ENCODE assay signal across 1 cellular context in genomic region chr4:75834095-75834771, GRCh38.
TF ChIP-seq lines count a peak whose summit lies in the region.

No MANE protein-coding gene starts in this region.

TF ChIP-seq in K562, 482 proteins besides CTCF, POLR2A, EP300 and RAD21 (continued from another document and continues in another):
- no peak for TF ChIP-seq ZNF436 (CRISPR knock-in tag; IDR thresholded peaks at IDR 0.05)
- TF ChIP-seq ZNF3 (CRISPR knock-in tag; IDR thresholded peaks at IDR 0.05), result no peak
- no peak for TF ChIP-seq ELF4 (CRISPR knock-in tag; IDR thresholded peaks at IDR 0.05)
- TF ChIP-seq, protein P1, sequence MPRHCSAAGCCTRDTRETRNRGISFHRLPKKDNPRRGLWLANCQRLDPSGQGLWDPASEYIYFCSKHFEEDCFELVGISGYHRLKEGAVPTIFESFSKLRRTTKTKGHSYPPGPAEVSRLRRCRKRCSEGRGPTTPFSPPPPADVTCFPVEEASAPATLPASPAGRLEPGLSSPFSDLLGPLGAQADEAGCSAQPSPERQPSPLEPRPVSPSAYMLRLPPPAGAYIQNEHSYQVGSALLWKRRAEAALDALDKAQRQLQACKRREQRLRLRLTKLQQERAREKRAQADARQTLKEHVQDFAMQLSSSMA (CRISPR knock-in tag; IDR thresholded peaks at IDR 0.05), result no peak
- TF ChIP-seq HMG20B (CRISPR knock-in tag; IDR thresholded peaks at IDR 0.05), result no peak
- no peak for TF ChIP-seq ZNF224 (CRISPR knock-in tag; IDR thresholded peaks at IDR 0.05)
- TF ChIP-seq, protein P2, sequence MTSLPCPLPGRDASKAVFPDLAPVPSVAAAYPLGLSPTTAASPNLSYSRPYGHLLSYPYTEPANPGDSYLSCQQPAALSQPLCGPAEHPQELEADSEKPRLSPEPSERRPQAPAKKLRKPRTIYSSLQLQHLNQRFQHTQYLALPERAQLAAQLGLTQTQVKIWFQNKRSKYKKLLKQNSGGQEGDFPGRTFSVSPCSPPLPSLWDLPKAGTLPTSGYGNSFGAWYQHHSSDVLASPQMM (CRISPR knock-in tag; IDR thresholded peaks at IDR 0.05), result no peak
- no peak for TF ChIP-seq DPF2 (IDR thresholded peaks at IDR 0.05)
- no peak for TF ChIP-seq MAFK (IDR thresholded peaks at IDR 0.05; ENCODE audit: low read length)
- TF ChIP-seq DEAF1 (CRISPR knock-in tag; IDR thresholded peaks at IDR 0.05), result no peak
- TF ChIP-seq SP2 (IDR thresholded peaks at IDR 0.05; ENCODE audit: extremely low read depth, low read depth, low read length, poor library complexity, severe bottlenecking), result no peak
- no peak for TF ChIP-seq ZNF696 (CRISPR knock-in tag; conservative IDR thresholded peaks at IDR 0.05)
- TF ChIP-seq POLR3A (IDR thresholded peaks at IDR 0.05; ENCODE audit: borderline replicate concordance, extremely low read depth, insufficient read depth, insufficient read length), result no peak
- TF ChIP-seq PRMT5 (CRISPR knock-in tag; IDR thresholded peaks at IDR 0.05), result no peak
- TF ChIP-seq, protein P3, sequence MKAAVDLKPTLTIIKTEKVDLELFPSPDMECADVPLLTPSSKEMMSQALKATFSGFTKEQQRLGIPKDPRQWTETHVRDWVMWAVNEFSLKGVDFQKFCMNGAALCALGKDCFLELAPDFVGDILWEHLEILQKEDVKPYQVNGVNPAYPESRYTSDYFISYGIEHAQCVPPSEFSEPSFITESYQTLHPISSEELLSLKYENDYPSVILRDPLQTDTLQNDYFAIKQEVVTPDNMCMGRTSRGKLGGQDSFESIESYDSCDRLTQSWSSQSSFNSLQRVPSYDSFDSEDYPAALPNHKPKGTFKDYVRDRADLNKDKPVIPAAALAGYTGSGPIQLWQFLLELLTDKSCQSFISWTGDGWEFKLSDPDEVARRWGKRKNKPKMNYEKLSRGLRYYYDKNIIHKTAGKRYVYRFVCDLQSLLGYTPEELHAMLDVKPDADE (conservative IDR thresholded peaks at IDR 0.05; ENCODE audit: control insufficient read depth, low read depth, low read length), result no peak
- TF ChIP-seq PHF20 (IDR thresholded peaks at IDR 0.05; ENCODE audit: partially characterized antibody), result no peak
- TF ChIP-seq ETV6 (IDR thresholded peaks at IDR 0.05; ENCODE audit: borderline replicate concordance in 1 of 2, low read depth in 2 of 2, low read length in 1 of 2), result no peak
- TF ChIP-seq ETV6 (CRISPR knock-in tag; IDR thresholded peaks at IDR 0.05; ENCODE audit: borderline replicate concordance), result no peak
- TF ChIP-seq ZNF324 (CRISPR knock-in tag; IDR thresholded peaks at IDR 0.05), result no peak
- no peak for TF ChIP-seq HCFC1 (IDR thresholded peaks at IDR 0.05; ENCODE audit: low read depth, low read length)
- TF ChIP-seq, protein P4, sequence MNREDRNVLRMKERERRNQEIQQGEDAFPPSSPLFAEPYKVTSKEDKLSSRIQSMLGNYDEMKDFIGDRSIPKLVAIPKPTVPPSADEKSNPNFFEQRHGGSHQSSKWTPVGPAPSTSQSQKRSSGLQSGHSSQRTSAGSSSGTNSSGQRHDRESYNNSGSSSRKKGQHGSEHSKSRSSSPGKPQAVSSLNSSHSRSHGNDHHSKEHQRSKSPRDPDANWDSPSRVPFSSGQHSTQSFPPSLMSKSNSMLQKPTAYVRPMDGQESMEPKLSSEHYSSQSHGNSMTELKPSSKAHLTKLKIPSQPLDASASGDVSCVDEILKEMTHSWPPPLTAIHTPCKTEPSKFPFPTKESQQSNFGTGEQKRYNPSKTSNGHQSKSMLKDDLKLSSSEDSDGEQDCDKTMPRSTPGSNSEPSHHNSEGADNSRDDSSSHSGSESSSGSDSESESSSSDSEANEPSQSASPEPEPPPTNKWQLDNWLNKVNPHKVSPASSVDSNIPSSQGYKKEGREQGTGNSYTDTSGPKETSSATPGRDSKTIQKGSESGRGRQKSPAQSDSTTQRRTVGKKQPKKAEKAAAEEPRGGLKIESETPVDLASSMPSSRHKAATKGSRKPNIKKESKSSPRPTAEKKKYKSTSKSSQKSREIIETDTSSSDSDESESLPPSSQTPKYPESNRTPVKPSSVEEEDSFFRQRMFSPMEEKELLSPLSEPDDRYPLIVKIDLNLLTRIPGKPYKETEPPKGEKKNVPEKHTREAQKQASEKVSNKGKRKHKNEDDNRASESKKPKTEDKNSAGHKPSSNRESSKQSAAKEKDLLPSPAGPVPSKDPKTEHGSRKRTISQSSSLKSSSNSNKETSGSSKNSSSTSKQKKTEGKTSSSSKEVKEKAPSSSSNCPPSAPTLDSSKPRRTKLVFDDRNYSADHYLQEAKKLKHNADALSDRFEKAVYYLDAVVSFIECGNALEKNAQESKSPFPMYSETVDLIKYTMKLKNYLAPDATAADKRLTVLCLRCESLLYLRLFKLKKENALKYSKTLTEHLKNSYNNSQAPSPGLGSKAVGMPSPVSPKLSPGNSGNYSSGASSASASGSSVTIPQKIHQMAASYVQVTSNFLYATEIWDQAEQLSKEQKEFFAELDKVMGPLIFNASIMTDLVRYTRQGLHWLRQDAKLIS (CRISPR knock-in tag; IDR thresholded peaks at IDR 0.05), result no peak
- 0 out of 2 replicates have a peak, but pooled peaks have one; percentile 57 for TF ChIP-seq MECOM (CRISPR knock-in tag; IDR thresholded peaks at IDR 0.05)
- peak; percentile 85 for TF ChIP-seq ZNF175 (CRISPR knock-in tag; IDR thresholded peaks at IDR 0.05; ENCODE audit: low read depth)
- no peak for TF ChIP-seq NFYB (IDR thresholded peaks at IDR 0.05; ENCODE audit: extremely low read depth, insufficient read length)
- no peak for TF ChIP-seq KHSRP (IDR thresholded peaks at IDR 0.05)
- TF ChIP-seq NUFIP1 (IDR thresholded peaks at IDR 0.05; ENCODE audit: partially characterized antibody), result no peak
- no peak for TF ChIP-seq BRD9 (IDR thresholded peaks at IDR 0.05; ENCODE audit: low read depth, partially characterized antibody)
- TF ChIP-seq NFRKB (IDR thresholded peaks at IDR 0.05; ENCODE audit: low read depth), result no peak
- no peak for TF ChIP-seq NCOA2 (IDR thresholded peaks at IDR 0.05; ENCODE audit: partially characterized antibody in 2 of 2)
- TF ChIP-seq TFAM (CRISPR knock-in tag; conservative IDR thresholded peaks at IDR 0.05), result no peak
- no peak for TF ChIP-seq SMAD2 (IDR thresholded peaks at IDR 0.05; ENCODE audit: low read depth, low read length)
- no peak for TF ChIP-seq TCFL5 (CRISPR knock-in tag; conservative IDR thresholded peaks at IDR 0.05)
- TF ChIP-seq, protein P5, sequence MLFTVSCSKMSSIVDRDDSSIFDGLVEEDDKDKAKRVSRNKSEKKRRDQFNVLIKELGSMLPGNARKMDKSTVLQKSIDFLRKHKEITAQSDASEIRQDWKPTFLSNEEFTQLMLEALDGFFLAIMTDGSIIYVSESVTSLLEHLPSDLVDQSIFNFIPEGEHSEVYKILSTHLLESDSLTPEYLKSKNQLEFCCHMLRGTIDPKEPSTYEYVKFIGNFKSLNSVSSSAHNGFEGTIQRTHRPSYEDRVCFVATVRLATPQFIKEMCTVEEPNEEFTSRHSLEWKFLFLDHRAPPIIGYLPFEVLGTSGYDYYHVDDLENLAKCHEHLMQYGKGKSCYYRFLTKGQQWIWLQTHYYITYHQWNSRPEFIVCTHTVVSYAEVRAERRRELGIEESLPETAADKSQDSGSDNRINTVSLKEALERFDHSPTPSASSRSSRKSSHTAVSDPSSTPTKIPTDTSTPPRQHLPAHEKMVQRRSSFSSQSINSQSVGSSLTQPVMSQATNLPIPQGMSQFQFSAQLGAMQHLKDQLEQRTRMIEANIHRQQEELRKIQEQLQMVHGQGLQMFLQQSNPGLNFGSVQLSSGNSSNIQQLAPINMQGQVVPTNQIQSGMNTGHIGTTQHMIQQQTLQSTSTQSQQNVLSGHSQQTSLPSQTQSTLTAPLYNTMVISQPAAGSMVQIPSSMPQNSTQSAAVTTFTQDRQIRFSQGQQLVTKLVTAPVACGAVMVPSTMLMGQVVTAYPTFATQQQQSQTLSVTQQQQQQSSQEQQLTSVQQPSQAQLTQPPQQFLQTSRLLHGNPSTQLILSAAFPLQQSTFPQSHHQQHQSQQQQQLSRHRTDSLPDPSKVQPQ (CRISPR knock-in tag; IDR thresholded peaks at IDR 0.05; ENCODE audit: borderline replicate concordance), result no peak
- no peak for TF ChIP-seq SMARCA5 (IDR thresholded peaks at IDR 0.05)
- no peak for TF ChIP-seq CBX3 (IDR thresholded peaks at IDR 0.05; ENCODE audit: borderline replicate concordance in 1 of 2, low read length in 2 of 2)
- peak; percentile 63; the same call in 1 of the 2 replicates for TF ChIP-seq GTF2A2 (tag; IDR thresholded peaks at IDR 0.05)
- no peak for TF ChIP-seq TAF7 (tag; IDR thresholded peaks at IDR 0.05)
- no peak for TF ChIP-seq CREBBP (IDR thresholded peaks at IDR 0.05; ENCODE audit: low read depth, low read length)
- TF ChIP-seq, protein P6, sequence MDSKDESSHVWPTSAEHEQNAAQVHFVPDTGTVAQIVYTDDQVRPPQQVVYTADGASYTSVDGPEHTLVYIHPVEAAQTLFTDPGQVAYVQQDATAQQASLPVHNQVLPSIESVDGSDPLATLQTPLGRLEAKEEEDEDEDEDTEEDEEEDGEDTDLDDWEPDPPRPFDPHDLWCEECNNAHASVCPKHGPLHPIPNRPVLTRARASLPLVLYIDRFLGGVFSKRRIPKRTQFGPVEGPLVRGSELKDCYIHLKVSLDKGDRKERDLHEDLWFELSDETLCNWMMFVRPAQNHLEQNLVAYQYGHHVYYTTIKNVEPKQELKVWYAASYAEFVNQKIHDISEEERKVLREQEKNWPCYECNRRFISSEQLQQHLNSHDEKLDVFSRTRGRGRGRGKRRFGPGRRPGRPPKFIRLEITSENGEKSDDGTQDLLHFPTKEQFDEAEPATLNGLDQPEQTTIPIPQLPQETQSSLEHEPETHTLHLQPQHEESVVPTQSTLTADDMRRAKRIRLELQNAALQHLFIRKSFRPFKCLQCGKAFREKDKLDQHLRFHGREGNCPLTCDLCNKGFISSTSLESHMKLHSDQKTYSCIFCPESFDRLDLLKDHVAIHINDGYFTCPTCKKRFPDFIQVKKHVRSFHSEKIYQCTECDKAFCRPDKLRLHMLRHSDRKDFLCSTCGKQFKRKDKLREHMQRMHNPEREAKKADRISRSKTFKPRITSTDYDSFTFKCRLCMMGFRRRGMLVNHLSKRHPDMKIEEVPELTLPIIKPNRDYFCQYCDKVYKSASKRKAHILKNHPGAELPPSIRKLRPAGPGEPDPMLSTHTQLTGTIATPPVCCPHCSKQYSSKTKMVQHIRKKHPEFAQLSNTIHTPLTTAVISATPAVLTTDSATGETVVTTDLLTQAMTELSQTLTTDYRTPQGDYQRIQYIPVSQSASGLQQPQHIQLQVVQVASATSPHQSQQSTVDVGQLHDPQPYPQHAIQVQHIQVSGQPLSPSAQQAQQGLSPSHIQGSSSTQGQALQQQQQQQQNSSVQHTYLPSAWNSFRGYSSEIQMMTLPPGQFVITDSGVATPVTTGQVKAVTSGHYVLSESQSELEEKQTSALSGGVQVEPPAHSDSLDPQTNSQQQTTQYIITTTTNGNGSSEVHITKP (IDR thresholded peaks at IDR 0.05; ENCODE audit: partially characterized antibody), result no peak
- no peak for TF ChIP-seq XRCC5 (IDR thresholded peaks at IDR 0.05; ENCODE audit: low read depth, low read length)
- no peak for TF ChIP-seq FOXP1 (CRISPR knock-in tag; IDR thresholded peaks at IDR 0.05)
- no peak for TF ChIP-seq CCAR2 (IDR thresholded peaks at IDR 0.05; ENCODE audit: low read depth, low read length)
- TF ChIP-seq ZKSCAN8 (CRISPR knock-in tag; IDR thresholded peaks at IDR 0.05), result no peak
- no peak for TF ChIP-seq ARID2 (IDR thresholded peaks at IDR 0.05)
- no peak for TF ChIP-seq CEBPG (CRISPR knock-in tag; IDR thresholded peaks at IDR 0.05)
- TF ChIP-seq CEBPG (tag; conservative IDR thresholded peaks at IDR 0.05 in 1 of 2, IDR thresholded peaks at IDR 0.05 in 1 of 2), result no peak
- TF ChIP-seq EZH2 (IDR thresholded peaks at IDR 0.05; ENCODE audit: borderline replicate concordance, low read depth, low read length), result no peak
- no peak for TF ChIP-seq MCM5 (IDR thresholded peaks at IDR 0.05; ENCODE audit: low read depth)
- no peak for TF ChIP-seq PURB (CRISPR knock-in tag; IDR thresholded peaks at IDR 0.05; ENCODE audit: low read depth)
- TF ChIP-seq MYNN (IDR thresholded peaks at IDR 0.05), result no peak
- no peak for TF ChIP-seq MYNN (CRISPR knock-in tag; IDR thresholded peaks at IDR 0.05)
- no peak for TF ChIP-seq ZNF444 (CRISPR knock-in tag; IDR thresholded peaks at IDR 0.05)
- peak in 1 of 2 experiments; percentile 86; a peak in 2 of 4 replicates for TF ChIP-seq TEAD1 (CRISPR knock-in tag; IDR thresholded peaks at IDR 0.05)
- no peak for TF ChIP-seq SIRT6 (IDR thresholded peaks at IDR 0.05; ENCODE audit: low read depth, low read length)
- TF ChIP-seq, protein P7, sequence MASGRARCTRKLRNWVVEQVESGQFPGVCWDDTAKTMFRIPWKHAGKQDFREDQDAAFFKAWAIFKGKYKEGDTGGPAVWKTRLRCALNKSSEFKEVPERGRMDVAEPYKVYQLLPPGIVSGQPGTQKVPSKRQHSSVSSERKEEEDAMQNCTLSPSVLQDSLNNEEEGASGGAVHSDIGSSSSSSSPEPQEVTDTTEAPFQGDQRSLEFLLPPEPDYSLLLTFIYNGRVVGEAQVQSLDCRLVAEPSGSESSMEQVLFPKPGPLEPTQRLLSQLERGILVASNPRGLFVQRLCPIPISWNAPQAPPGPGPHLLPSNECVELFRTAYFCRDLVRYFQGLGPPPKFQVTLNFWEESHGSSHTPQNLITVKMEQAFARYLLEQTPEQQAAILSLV (tag; IDR thresholded peaks at IDR 0.05), result no peak
- TF ChIP-seq ID3 (CRISPR knock-in tag; IDR thresholded peaks at IDR 0.05), result no peak
- peak; percentile 89 for TF ChIP-seq ID3 (tag; IDR thresholded peaks at IDR 0.05)
- no peak for TF ChIP-seq ZNF354B (CRISPR knock-in tag; IDR thresholded peaks at IDR 0.05)
- no peak for TF ChIP-seq ZZZ3 (IDR thresholded peaks at IDR 0.05)
- TF ChIP-seq ZNF584 (CRISPR knock-in tag; IDR thresholded peaks at IDR 0.05; ENCODE audit: low read depth), result peak; percentile 53; the same call in 1 of the 2 replicates
